ENCODE assay signal across 17 cellular contexts in the genomic region with DNA sequence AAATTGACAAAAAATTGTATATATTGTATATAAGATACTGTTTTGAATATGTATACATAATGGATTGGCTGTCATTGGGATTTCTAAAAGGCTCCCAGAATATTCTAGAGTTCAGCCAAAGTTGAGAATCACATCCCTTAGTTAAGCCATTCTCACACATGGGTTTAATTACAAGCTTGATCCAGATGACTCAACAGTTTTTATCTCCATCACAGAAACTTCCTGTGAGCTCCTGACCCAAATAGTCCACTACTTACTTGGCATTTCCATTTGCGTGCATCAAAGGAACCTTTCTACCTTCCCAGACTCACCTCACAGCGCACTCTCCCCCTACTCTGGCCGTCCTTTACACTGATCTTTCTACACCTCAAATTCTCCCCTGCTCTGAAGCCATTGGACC.
A peak's percentile ranks its signal among the peaks of the same experiment; 100 is the strongest.
DNase-seq lines count a peak whose midpoint lies in the region; ATAC-seq, FAIRE-seq and TF ChIP-seq lines count a peak whose summit lies in the region.
"Had no signal": no experiment of that assay in that cellular context is flagged by ENCODE, and none has a peak within 500 bp of the region (broad histone marks: within the 10 kb centered on the region; RNA-seq: fewer than 3 reads in every experiment).

No MANE protein-coding gene starts in this region.

- intact Hi-C loops in activated CD4-positive, alpha-beta T cell treated with anti-CD3 and anti-CD28 coated beads, Interleukin-2, amount 10 ng/mL, durations not matched to agents 24 days and 14 days (cut with micrococcal nuclease): no loop called here
- intact Hi-C loops in ovary (cut with DNase I): no loop called here

- peaks cover 5% of the 10 kb centered on the region for H3K27me3 Mint-ChIP-seq in activated CD4-positive, alpha-beta T cell treated with anti-CD3 and anti-CD28 coated beads, Interleukin-2, amount 10 ng/mL, durations not matched to agents 24 days and 14 days

- H3K27me3 ChIP-seq in ACC112 (ENCODE audit: insufficient read depth, low read length) (no peaks in the 10 kb centered on the region), small intestine (ENCODE audit: control insufficient read depth in 2 of 2, insufficient read depth in 2 of 2, low read length in 2 of 2) (peaks cover 0 to 1% of the 10 kb centered on the region in 2 donors), ovary (no peaks in the 10 kb centered on the region)

- no peak for TF ChIP-seq EP300 in ovary (IDR thresholded peaks at IDR 0.05)

- no peak for TF ChIP-seq CTCF in HFF-Myc (IDR thresholded peaks at IDR 0.05; ENCODE audit: low read depth, low read length, missing control alignments)
- TF ChIP-seq CTCF in astrocyte of the spinal cord (IDR thresholded peaks at IDR 0.05; ENCODE audit: low read depth, low read length): no peak
- no peak for TF ChIP-seq CTCF in ovary (IDR thresholded peaks at IDR 0.05)

- H3K9me3 Mint-ChIP-seq in activated CD4-positive, alpha-beta T cell treated with anti-CD3 and anti-CD28 coated beads, Interleukin-2, amount 10 ng/mL, durations not matched to agents 24 days and 14 days: peaks cover 5% of the 10 kb centered on the region
- H3K9me3 Mint-ChIP-seq: dendritic cell treated with granulocyte-macrophage colony-stimulating factor and Interleukin-4, amounts not matched to agents 40 ng/mL and 50 ng/mL, for 4 days; type B pancreatic cell had no signal

- no peak overlapping the region for H2AFZ ChIP-seq in ACC112 (ENCODE audit: low read length, unreplicated experiment)

- H3K9me3 ChIP-seq in small intestine (ENCODE audit: control insufficient read depth, low read depth): no peaks in the 10 kb centered on the region
- no peaks in the 10 kb centered on the region for H3K9me3 ChIP-seq in ovary
- H3K9me3 ChIP-seq: heart right ventricle had no signal

- in situ Hi-C loops in astrocyte of the spinal cord (cut with HindIII; ENCODE audit: low sequenced_read_pairs): no loop called here

- H3K36me3 Mint-ChIP-seq in activated CD4-positive, alpha-beta T cell treated with anti-CD3 and anti-CD28 coated beads, Interleukin-2, amount 10 ng/mL, durations not matched to agents 24 days and 14 days (ENCODE audit: low read depth): no peaks in the 10 kb centered on the region
- H3K36me3 Mint-ChIP-seq: type B pancreatic cell had no signal

- H3K27ac Mint-ChIP-seq in activated CD4-positive, alpha-beta T cell treated with anti-CD3 and anti-CD28 coated beads, Interleukin-2, amount 10 ng/mL, durations not matched to agents 24 days and 14 days: no peak overlapping the region
- H3K27ac Mint-ChIP-seq: dendritic cell treated with granulocyte-macrophage colony-stimulating factor and Interleukin-4, amounts not matched to agents 40 ng/mL and 50 ng/mL, for 4 days; type B pancreatic cell had no signal

- no peak for FAIRE-seq in small intestine (lab: Jason Lieb, UNC)
- FAIRE-seq: HTR-8/SVneo had no signal

- H3K4me3 ChIP-seq in ACC112 (ENCODE audit: low read depth, low read length) (no peak overlapping the region), HFF-Myc (replicated peaks; ENCODE audit: low read depth, low read length) (no peak overlapping the region), astrocyte of the spinal cord (ENCODE audit: low read depth, low read length) (no peak overlapping the region), small intestine (ENCODE audit: low read depth in 1 of 2, low read length in 2 of 2) (no peak overlapping the region), ovary (no peak overlapping the region)
- H3K4me3 ChIP-seq: heart right ventricle had no signal

- DNase-seq in HFF-Myc (ENCODE audit: extremely low read depth, low read depth) (peak; percentile 53), astrocyte of the spinal cord (ENCODE audit: low read depth, low spot score) (peak; percentile 66), iris pigment epithelial cell (ENCODE audit: low read depth) (peak; percentile 94), small intestine (no peak), ovary (no peak)
- DNase-seq in activated CD4-positive, alpha-beta T cell treated with anti-CD3 and anti-CD28 coated beads, Interleukin-2, amount 10 ng/mL, durations not matched to agents 24 days and 14 days: no peak
- DNase-seq: activated CD8-positive, alpha-beta memory T cell treated with anti-CD3 and anti-CD28 coated beads for 24 hours; erythroblast; heart right ventricle; NCI-H345; SHP77; stimulated activated naive CD4-positive, alpha-beta T cell treated with Interleukin-2 at 50 U/mL for 16 hours had no signal

- no peaks in the 10 kb centered on the region for H3K4me1 Mint-ChIP-seq in activated CD4-positive, alpha-beta T cell treated with anti-CD3 and anti-CD28 coated beads, Interleukin-2, amount 10 ng/mL, durations not matched to agents 24 days and 14 days

- no peak overlapping the region for H3K4me3 Mint-ChIP-seq in activated CD4-positive, alpha-beta T cell treated with anti-CD3 and anti-CD28 coated beads, Interleukin-2, amount 10 ng/mL, durations not matched to agents 24 days and 14 days
- H3K4me3 Mint-ChIP-seq: dendritic cell treated with granulocyte-macrophage colony-stimulating factor and Interleukin-4, amounts not matched to agents 40 ng/mL and 50 ng/mL, for 4 days; type B pancreatic cell had no signal

- no peak for TF ChIP-seq POLR2A in ovary (IDR thresholded peaks at IDR 0.05)

- H3K4me1 ChIP-seq in ACC112 (ENCODE audit: control insufficient read depth, insufficient read depth, low read length, unreplicated experiment) (peaks cover 25% of the 10 kb centered on the region), small intestine (ENCODE audit: control insufficient read depth in 2 of 2, insufficient read depth in 1 of 2, low read depth in 1 of 2, low read length in 1 of 2) (no peaks in the 10 kb centered on the region), ovary (ENCODE audit: insufficient read depth) (no peaks in the 10 kb centered on the region)
- H3K4me1 ChIP-seq: heart right ventricle had no signal

- H3K36me3 ChIP-seq in ACC112 (ENCODE audit: insufficient read depth, low read length): no peaks in the 10 kb centered on the region
- H3K36me3 ChIP-seq in small intestine (ENCODE audit: control insufficient read depth in 2 of 2, insufficient read depth in 2 of 2, low read length in 2 of 2): no peaks in the 10 kb centered on the region
- no peaks in the 10 kb centered on the region for H3K36me3 ChIP-seq in ovary
- H3K36me3 ChIP-seq: heart right ventricle had no signal

- 80 to 91% (median 85%) methylated on average over 3 of the region's 3 CpGs for WGBS in small intestine, 3 donors
- WGBS in ovary, 3 donors: 70 to 74% (median 73%) methylated on average over 3 of the region's 3 CpGs

- H3K79me2 ChIP-seq in ACC112 (ENCODE audit: control insufficient read depth, insufficient read depth, low read length, unreplicated experiment): no peaks in the 10 kb centered on the region

- no peak for ATAC-seq in HG02763 (IDR thresholded peaks at IDR 0.05; ENCODE audit: unreplicated experiment)
- ATAC-seq: heart right ventricle had no signal

- H3K27ac ChIP-seq in ACC112 (ENCODE audit: low read depth, low read length): 0 out of 2 replicates have a peak overlapping the region, but pooled peaks have one; percentile 1
- H3K27ac ChIP-seq in small intestine (ENCODE audit: low read depth in 1 of 2, low read length in 1 of 2): no peak overlapping the region
- H3K27ac ChIP-seq in ovary: no peak overlapping the region
- H3K27ac ChIP-seq: heart right ventricle had no signal

Comparison
In these comparisons a context has a peak if more than half of its experiments do, and no peak if none do; other contexts are left out.
1. DNase-seq: peak in HFF-Myc (single experiment), astrocyte of the spinal cord (single experiment) and iris pigment epithelial cell (single experiment); none in small intestine (single experiment), activated CD4-positive, alpha-beta T cell treated with anti-CD3 and anti-CD28 coated beads, Interleukin-2, amount 10 ng/mL, durations not matched to agents 24 days and 14 days (single experiment) and ovary (0 of 5).